25 cellular contexts compared by ENCODE assay signal in the genomic region with DNA sequence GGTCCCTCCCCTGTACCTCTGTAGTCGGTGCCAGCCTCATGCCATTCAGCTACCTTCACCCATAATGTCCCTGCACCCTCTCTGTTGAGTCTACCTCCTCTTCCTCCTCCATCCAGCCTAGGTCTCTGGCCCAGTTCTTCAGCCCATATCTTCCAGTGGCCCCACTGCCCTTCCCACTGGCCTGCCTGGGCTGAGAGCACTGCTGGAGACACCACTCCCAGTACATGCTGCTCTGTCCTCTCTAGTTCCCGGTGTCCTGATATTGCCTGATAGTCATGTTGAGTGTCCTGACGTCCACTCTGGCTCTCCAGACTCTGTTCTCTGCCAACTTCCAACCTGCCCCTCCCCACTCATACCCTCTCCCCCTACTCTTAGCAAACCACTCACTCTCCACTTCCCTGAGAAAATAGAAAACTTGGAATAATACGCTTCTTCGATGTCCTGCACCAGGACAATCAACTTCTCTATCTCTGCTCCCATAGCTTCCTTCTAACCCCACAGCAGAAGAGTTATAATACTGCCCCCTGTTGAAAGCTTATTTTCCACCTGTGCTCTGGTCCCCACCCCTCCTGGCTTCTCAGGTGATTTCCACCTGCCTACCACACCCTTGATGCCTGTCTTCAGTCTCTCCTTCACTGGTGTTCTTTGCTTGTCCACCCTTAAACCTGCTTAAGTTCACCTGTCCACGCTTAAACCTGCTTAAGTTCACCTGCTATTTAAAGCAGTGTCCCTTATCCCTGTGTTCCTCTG. TPM values are rescaled to one million over a fixed set of nuclear protein-coding genes. Genes with fewer than 3 reads are reported as not detected.
A peak's percentile ranks its signal among the peaks of the same experiment; 100 is the strongest.
DNase-seq lines count a peak whose midpoint lies in the region; ATAC-seq and TF ChIP-seq lines count a peak whose summit lies in the region.
"Had no signal": no experiment of that assay in that cellular context is flagged by ENCODE, and none has a peak within 500 bp of the region (broad histone marks: within the 10 kb centered on the region; RNA-seq: fewer than 3 reads in every experiment).

No MANE protein-coding gene starts in this region.

- H2BK12ac ChIP-seq in neuronal stem cell (ENCODE audit: low read length) = no peak overlapping the region

- POLR2A ChIA-PET in PC-3 (lab: Charles Lee; ENCODE audit: unreplicated experiment) = no interaction called here

- DNase-seq in PC-3 (no peak), left colon (no peak), neuronal stem cell (ENCODE audit: low spot score) (no peak), aorta (no peak), occipital lobe (lab: John Stamatoyannopoulos, UW) (no peak), MM.1S (no peak), AG20443 (ENCODE audit: low spot score) (no peak)
- DNase-seq: AML-193; C1 segment of cervical spinal cord; CD8-positive, alpha-beta T cell; DND-41; GOT3; KBM-7; NCI-H1092 treated with DMSO at 0.1 percent for 48 hours; NCI-H146; NCI-H2029; NCI-H2171; NCI-H345; NCI-H524; NCI-H774; NK-92 treated with Interleukin-12 subunit alpha and Interleukin-12 subunit beta, amount 100 ng/mL, for 24 hours; SIG-M5 had no signal

- H3K36me3 ChIP-seq in PC-3 (ENCODE audit: low read depth, low read length) (no peaks in the 10 kb centered on the region), neuronal stem cell (replicated peaks in 1 of 2; ENCODE audit: control insufficient read depth in 2 of 2, insufficient read depth in 2 of 2, low read length in 2 of 2) (no peaks in the 10 kb centered on the region), aorta (ENCODE audit: control insufficient read depth in 1 of 2, insufficient read depth in 2 of 2, low read length in 1 of 2) (peaks cover 0 to 2% of the 10 kb centered on the region in 2 donors), MM.1S (replicated peaks; ENCODE audit: insufficient read depth, low read length) (no peaks in the 10 kb centered on the region)

- intact Hi-C loops in PC-3 (cut with micrococcal nuclease) = no loop called here
- intact Hi-C loops in left colon (cut with DNase I, micrococcal nuclease) = no loop called here
- intact Hi-C loops in aorta (cut with DNase I) = no loop called here

- TF ChIP-seq CTCF in PC-3 (conservative IDR thresholded peaks at IDR 0.05; ENCODE audit: low read depth, low read length) = 0 out of 2 replicates have a peak, but pooled peaks have one; percentile 13
- TF ChIP-seq CTCF in MM.1S (IDR thresholded peaks at IDR 0.05; ENCODE audit: low read length) = no peak

- H4K8ac ChIP-seq in neuronal stem cell (ENCODE audit: low read depth, low read length) = no peak overlapping the region

- H3K9ac ChIP-seq in PC-3 (ENCODE audit: low read length) (no peak overlapping the region), neuronal stem cell (ENCODE audit: low read depth, low read length, poor library complexity) (peak overlapping the region; percentile 32), MM.1S (ENCODE audit: low read length) (no peak overlapping the region)

- no peak overlapping the region for H3K14ac ChIP-seq in neuronal stem cell (ENCODE audit: low read length)

- H3F3A ChIP-seq in PC-3 (ENCODE audit: low read length, unreplicated experiment) = no peaks in the 10 kb centered on the region
- no peaks in the 10 kb centered on the region for H3F3A ChIP-seq in MM.1S (ENCODE audit: insufficient read depth, low read length)

- no peak overlapping the region for H3K23ac ChIP-seq in neuronal stem cell (ENCODE audit: low read depth, low read length, poor library complexity)

- no peak overlapping the region for H3K27ac ChIP-seq in PC-3 (ENCODE audit: low read length)
- no peak overlapping the region for H3K27ac ChIP-seq in neuronal stem cell (replicated peaks; ENCODE audit: low read length)
- peak overlapping the region in 1 of 2 donors; percentile 13 for H3K27ac ChIP-seq in aorta (ENCODE audit: low read depth in 1 of 2, low read length in 2 of 2)
- no peak overlapping the region for H3K27ac ChIP-seq in MM.1S (ENCODE audit: low read length)

- CTCF ChIA-PET in PC-3 (lab: Charles Lee) = no interaction called here

- H3K27me3 ChIP-seq in PC-3 (ENCODE audit: low read length) (no peaks in the 10 kb centered on the region), neuronal stem cell (ENCODE audit: control insufficient read depth in 3 of 3, insufficient read depth in 3 of 3, low read depth in 1 of 3, low read length in 3 of 3) (peaks cover 0 to 7% (median 0%) of the 10 kb centered on the region in 3 experiments), aorta (ENCODE audit: control insufficient read depth in 1 of 2, insufficient read depth in 2 of 2, low read length in 1 of 2) (no peaks in the 10 kb centered on the region), MM.1S (replicated peaks; ENCODE audit: insufficient read depth, low read length) (no peaks in the 10 kb centered on the region)

- H3K9me3 ChIP-seq in PC-3 (ENCODE audit: low read length) (no peaks in the 10 kb centered on the region), neuronal stem cell (replicated peaks in 1 of 2; ENCODE audit: control insufficient read depth in 2 of 2, insufficient read depth in 1 of 2, low read depth in 1 of 2, low read length in 2 of 2) (peaks cover 0 to 3% of the 10 kb centered on the region in 2 donors), aorta (ENCODE audit: control insufficient read depth, low read length) (no peaks in the 10 kb centered on the region), MM.1S (replicated peaks; ENCODE audit: insufficient read depth, low read length) (no peaks in the 10 kb centered on the region)

- H2BK15ac ChIP-seq in neuronal stem cell (ENCODE audit: low read length) = no peak overlapping the region

- no peaks in the 10 kb centered on the region for H4K20me1 ChIP-seq in PC-3 (ENCODE audit: low read length)
- no peaks in the 10 kb centered on the region for H4K20me1 ChIP-seq in MM.1S (ENCODE audit: insufficient read depth, low read length)

- no peak overlapping the region for H2BK5ac ChIP-seq in neuronal stem cell (ENCODE audit: low read length)

- BruUV-seq in PC-3 (replicated peaks; lab: Mats Ljungman, UMichigan) = no TSS peak

- H3K79me2 ChIP-seq in PC-3 (ENCODE audit: low read length) (no peaks in the 10 kb centered on the region), MM.1S (ENCODE audit: low read length) (no peaks in the 10 kb centered on the region)

- no peak overlapping the region for H3K4ac ChIP-seq in neuronal stem cell (ENCODE audit: low read length)

- H2BK120ac ChIP-seq in neuronal stem cell (ENCODE audit: low read depth, low read length) = no peak overlapping the region

- no peak overlapping the region for H3K4me2 ChIP-seq in PC-3 (ENCODE audit: low read length)
- H3K4me2 ChIP-seq in neuronal stem cell (ENCODE audit: insufficient read depth, low read length, poor library complexity, severe bottlenecking) = no peak overlapping the region
- no peak overlapping the region for H3K4me2 ChIP-seq in MM.1S (ENCODE audit: low read depth, low read length)

- H3K79me1 ChIP-seq in neuronal stem cell (ENCODE audit: low read depth, low read length) = no peaks in the 10 kb centered on the region

- H3K9me2 ChIP-seq in PC-3 (replicated peaks; ENCODE audit: low read length) (no peaks in the 10 kb centered on the region), MM.1S (replicated peaks; ENCODE audit: insufficient read depth, low read length) (no peaks in the 10 kb centered on the region)

- H2AFZ ChIP-seq in PC-3 (ENCODE audit: low read length) (no peak overlapping the region), neuronal stem cell (ENCODE audit: low read length) (no peak overlapping the region), MM.1S (ENCODE audit: low read length) (no peak overlapping the region)

- no peak overlapping the region for H2AK5ac ChIP-seq in neuronal stem cell (ENCODE audit: low read depth, low read length)

- no peak for ATAC-seq in PC-3
- peak; percentile 40 for ATAC-seq in left colon
- ATAC-seq in aorta (ENCODE audit: low FRiP score) = peak; percentile 46
- ATAC-seq: CD8-positive, alpha-beta T cell; GM12878; Panc1; SK-N-SH treated with all-trans-retinoic acid at 6 μM for 48 hours had no signal

- H3K4me3 ChIP-seq in PC-3 (ENCODE audit: low read length) (no peak overlapping the region), neuronal stem cell (ENCODE audit: low read length in 2 of 2) (peak overlapping the region in 1 of 2 donors; percentile 2), aorta (ENCODE audit: low read length in 2 of 2) (no peak overlapping the region), MM.1S (ENCODE audit: low read length) (no peak overlapping the region)
- H3K4me3 ChIP-seq: GM12878 had no signal

- H3K4me1 ChIP-seq in PC-3 (ENCODE audit: insufficient read depth, low read length) = peaks cover 10% of the 10 kb centered on the region
- H3K4me1 ChIP-seq in neuronal stem cell (ENCODE audit: control insufficient read depth in 2 of 2, insufficient read depth in 1 of 2, low read depth in 1 of 2, low read length in 2 of 2) = peaks cover 0 to 1% of the 10 kb centered on the region in 2 donors
- H3K4me1 ChIP-seq in aorta (ENCODE audit: control insufficient read depth in 1 of 2, insufficient read depth in 2 of 2, low read length in 2 of 2) = no peaks in the 10 kb centered on the region
- H3K4me1 ChIP-seq in MM.1S (ENCODE audit: low read length) = no peaks in the 10 kb centered on the region

- no peak overlapping the region for H3K18ac ChIP-seq in neuronal stem cell (ENCODE audit: low read length)

- no CpG with 5 or more reads among the region's 6 CpGs for WGBS in neuronal stem cell (ENCODE audit: extremely low coverage in 2 of 2, insufficient read length in 2 of 2, insufficient replicate concordance in 1 of 2), 2 donors
- 78 to 80% methylated on average over 6 of the region's 6 CpGs for WGBS in aorta, 2 donors

- H4K91ac ChIP-seq in neuronal stem cell (ENCODE audit: low read depth, low read length, poor library complexity) = no peak overlapping the region

RNA-seq across cellular contexts. Expression of a gene that starts 19.8 kb away (rescaled TPM):
- total RNA-seq in PC-3 (2014; rRNA removed) (0.47 and 0.92 TPM in 2 replicates), left colon (1 to 10 TPM; 2.0 to 5.0 TPM), aorta (10 to 100 TPM; 48.4 to 61.0 TPM), occipital lobe (3.7 TPM)
- 0.17 TPM for polyA plus RNA-seq in neuronal stem cell (2013, experiment 1 of 2)
- 0.11 TPM for polyA plus RNA-seq in neuronal stem cell (2013, experiment 2 of 2)
- 10 to 100 TPM; 28.1 to 33.2 TPM for polyA plus RNA-seq in aorta
- total RNA-seq: CD8-positive, alpha-beta T cell had no signal

Comparison
In these comparisons a context has a peak if more than half of its experiments do, and no peak if none do; other contexts are left out.
1. RNA of a gene that starts 19.8 kb away (total RNA-seq): 48.4 to 61.0 TPM in aorta; 2.0 to 5.0 TPM in left colon, 3.7 TPM in occipital lobe (single experiment) and 0.47 to 0.92 TPM in PC-3; every median in the first group is over 4 times any median in the second.